Comparison of ENCODE assay signal across 28 cellular contexts in the genomic region with DNA sequence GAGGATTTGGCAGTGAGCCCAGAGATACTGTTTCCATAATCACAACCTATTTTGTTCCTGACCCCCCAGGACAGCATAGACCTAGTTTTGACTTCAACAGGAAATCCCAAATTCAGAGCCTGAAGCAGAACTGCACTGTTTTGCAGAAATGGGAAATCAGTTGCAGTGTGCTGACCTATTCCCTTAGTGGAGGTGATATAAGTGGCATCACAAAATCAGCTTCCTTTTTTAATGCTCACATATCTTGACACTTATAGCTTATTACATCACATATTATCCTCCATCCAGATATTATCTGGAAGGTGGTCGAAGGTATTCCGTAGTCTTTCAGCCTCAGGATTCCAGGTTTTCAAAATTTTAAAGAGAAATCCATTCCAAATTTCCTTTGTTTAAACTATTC.
DNase-seq lines count a peak whose midpoint lies in the region; ATAC-seq and TF ChIP-seq lines count a peak whose summit lies in the region.
"Had no signal": no experiment of that assay in that cellular context is flagged by ENCODE, and none has a peak within 500 bp of the region (broad histone marks: within the 10 kb centered on the region; RNA-seq: fewer than 3 reads in every experiment).

No MANE protein-coding gene starts in this region.

- H3K9me2 ChIP-seq in neural cell (ENCODE audit: insufficient read depth, low read length): no peaks in the 10 kb centered on the region

- intact Hi-C loops in activated T-helper 2 cell treated with anti-CD3 and anti-CD28 coated beads, Interferon-gamma antibody, Interleukin-2, Interleukin-4, amounts not matched to agents 10 μg/mL and 5 μg/mL and 100 μg/mL, durations not matched to agents 14 hours and 24 hours and 36 hours (cut with micrococcal nuclease): no loop called here

- DNase-seq in NCI-H2081 (lab: John Stamatoyannopoulos, UW) (peak; percentile 17 to 47), NCI-H2081 treated with DMSO at 0.1 percent for 48 hours (lab: John Stamatoyannopoulos, UW) (no peak), DMS 273 treated with DMSO at 0.1 percent for 48 hours (lab: John Stamatoyannopoulos, UW) (peak; percentile 74), NCI-H226 (peak; percentile 9), WERI-Rb-1 (no peak)
- DNase-seq in activated T-helper 2 cell treated with anti-CD3 and anti-CD28 coated beads, Interferon-gamma antibody, Interleukin-2, Interleukin-4, amounts not matched to agents 10 μg/mL and 5 μg/mL and 100 μg/mL, durations not matched to agents 14 hours and 24 hours and 36 hours (ENCODE audit: low spot score): no peak
- DNase-seq: 8988T; activated CD4-positive, alpha-beta memory T cell treated with anti-CD3 and anti-CD28 coated beads for 36 hours; activated CD4-positive, alpha-beta T cell treated with anti-CD3 and anti-CD28 coated beads for 1 hour; activated naive CD4-positive, alpha-beta T cell treated with Interleukin-2 at 50 U/mL for 16 hours; activated T-cell treated with anti-CD3 and anti-CD28 coated beads, Interleukin-2, amount 50 U/mL, for 72 hours; body of pancreas; CD8-positive, alpha-beta memory T cell; dorsolateral prefrontal cortex; esophagus squamous epithelium; foreskin melanocyte; heart left ventricle; left ventricle myocardium inferior; mesendoderm; NCI-H1930; right cardiac atrium; SHP77; stimulated activated CD4-positive, alpha-beta T cell treated with anti-CD3 and anti-CD28 coated beads, Interleukin-1b, Interleukin-23, amount 100 ng/mL, for 48 hours; stimulated activated naive CD8-positive, alpha-beta T cell treated with anti-CD3 and anti-CD28 coated beads, Interleukin-15, Interleukin-2, amounts not matched to agents 100 U/mL and 50 U/mL, for 24 hours; upper lobe of right lung had no signal

- peaks cover 3% of the 10 kb centered on the region for H3K79me2 ChIP-seq in neural cell (replicated peaks; ENCODE audit: insufficient read depth, low read length)

- H3F3A ChIP-seq in neural cell (ENCODE audit: insufficient read depth, low read length, poor library complexity, severe bottlenecking): no peaks in the 10 kb centered on the region

- TF ChIP-seq EP300 in neural cell (conservative IDR thresholded peaks at IDR 0.05; ENCODE audit: poor library complexity, severe bottlenecking): no peak

- H3K4me3 Mint-ChIP-seq in activated T-helper 2 cell treated with anti-CD3 and anti-CD28 coated beads, Interferon-gamma antibody, Interleukin-2, Interleukin-4, amounts not matched to agents 10 μg/mL and 5 μg/mL and 100 μg/mL, durations not matched to agents 14 hours and 24 hours and 36 hours (ENCODE audit: low read depth): no peak overlapping the region
- H3K4me3 Mint-ChIP-seq: activated CD4-positive, alpha-beta memory T cell treated with anti-CD3 and anti-CD28 coated beads for 36 hours; activated T-cell treated with anti-CD3 and anti-CD28 coated beads, Interleukin-2, amount 50 U/mL, for 72 hours; CD8-positive, alpha-beta memory T cell; neural crest cell had no signal

- no peaks in the 10 kb centered on the region for H4K20me1 ChIP-seq in neural cell (ENCODE audit: insufficient read depth)

- no peak overlapping the region for H3K27ac Mint-ChIP-seq in activated T-helper 2 cell treated with anti-CD3 and anti-CD28 coated beads, Interferon-gamma antibody, Interleukin-2, Interleukin-4, amounts not matched to agents 10 μg/mL and 5 μg/mL and 100 μg/mL, durations not matched to agents 14 hours and 24 hours and 36 hours
- H3K27ac Mint-ChIP-seq: activated CD4-positive, alpha-beta memory T cell treated with anti-CD3 and anti-CD28 coated beads for 36 hours; activated T-cell treated with anti-CD3 and anti-CD28 coated beads, Interleukin-2, amount 50 U/mL, for 72 hours; CD8-positive, alpha-beta memory T cell had no signal

- H3K27me3 ChIP-seq in neural cell (ENCODE audit: insufficient read depth, low read depth, low read length) (no peaks in the 10 kb centered on the region), WERI-Rb-1 (ENCODE audit: insufficient read depth, low read depth, severe bottlenecking) (no peaks in the 10 kb centered on the region)
- H3K27me3 ChIP-seq: body of pancreas, dorsolateral prefrontal cortex, esophagus squamous epithelium, upper lobe of right lung had no signal

- no peaks in the 10 kb centered on the region for H3K36me3 Mint-ChIP-seq in activated T-helper 2 cell treated with anti-CD3 and anti-CD28 coated beads, Interferon-gamma antibody, Interleukin-2, Interleukin-4, amounts not matched to agents 10 μg/mL and 5 μg/mL and 100 μg/mL, durations not matched to agents 14 hours and 24 hours and 36 hours (ENCODE audit: low read depth)
- H3K36me3 Mint-ChIP-seq: activated CD4-positive, alpha-beta memory T cell treated with anti-CD3 and anti-CD28 coated beads for 36 hours; CD8-positive, alpha-beta memory T cell had no signal

- no peaks in the 10 kb centered on the region for H3K9me3 ChIP-seq in neural cell (ENCODE audit: low read length)
- H3K9me3 ChIP-seq in WERI-Rb-1 (ENCODE audit: severe bottlenecking): no peaks in the 10 kb centered on the region
- H3K9me3 ChIP-seq: body of pancreas, esophagus squamous epithelium, heart left ventricle, left ventricle myocardium inferior, upper lobe of right lung had no signal

- ATAC-seq in GM19035 (IDR thresholded peaks at IDR 0.05; ENCODE audit: unreplicated experiment): no peak
- ATAC-seq: activated T-cell treated with anti-CD3 and anti-CD28 coated beads, Interleukin-2, amount 50 U/mL, for 72 hours; body of pancreas; heart left ventricle; right cardiac atrium; stimulated activated naive CD8-positive, alpha-beta T cell treated with anti-CD3 and anti-CD28 coated beads, Interleukin-15, Interleukin-2, amounts not matched to agents 100 U/mL and 50 U/mL, for 24 hours; upper lobe of right lung had no signal

- no peak overlapping the region for H3K4me2 ChIP-seq in neural cell (ENCODE audit: low read length)

- H3K4me3 ChIP-seq in neural cell (ENCODE audit: low read length): no peak overlapping the region
- no peak overlapping the region for H3K4me3 ChIP-seq in WERI-Rb-1 (ENCODE audit: low read depth, low read length)
- H3K4me3 ChIP-seq: body of pancreas, dorsolateral prefrontal cortex, esophagus squamous epithelium, heart left ventricle, left ventricle myocardium inferior, upper lobe of right lung had no signal

- H3K9me3 Mint-ChIP-seq in activated T-helper 2 cell treated with anti-CD3 and anti-CD28 coated beads, Interferon-gamma antibody, Interleukin-2, Interleukin-4, amounts not matched to agents 10 μg/mL and 5 μg/mL and 100 μg/mL, durations not matched to agents 14 hours and 24 hours and 36 hours: no peaks in the 10 kb centered on the region
- H3K9me3 Mint-ChIP-seq: activated CD4-positive, alpha-beta memory T cell treated with anti-CD3 and anti-CD28 coated beads for 36 hours; activated T-cell treated with anti-CD3 and anti-CD28 coated beads, Interleukin-2, amount 50 U/mL, for 72 hours; CD8-positive, alpha-beta memory T cell; neural crest cell had no signal

- no peak overlapping the region for H2AFZ ChIP-seq in neural cell (ENCODE audit: low read depth, low read length)

- no peak overlapping the region for H3K9ac ChIP-seq in neural cell (ENCODE audit: low read length)

- H3K4me1 Mint-ChIP-seq in activated T-helper 2 cell treated with anti-CD3 and anti-CD28 coated beads, Interferon-gamma antibody, Interleukin-2, Interleukin-4, amounts not matched to agents 10 μg/mL and 5 μg/mL and 100 μg/mL, durations not matched to agents 14 hours and 24 hours and 36 hours (ENCODE audit: low read depth): peaks cover 19% of the 10 kb centered on the region
- H3K4me1 Mint-ChIP-seq: CD8-positive, alpha-beta memory T cell; neural crest cell had no signal

- no peak for TF ChIP-seq RAD21 in neural cell (conservative IDR thresholded peaks at IDR 0.05)

- H3K27me3 Mint-ChIP-seq in activated T-helper 2 cell treated with anti-CD3 and anti-CD28 coated beads, Interferon-gamma antibody, Interleukin-2, Interleukin-4, amounts not matched to agents 10 μg/mL and 5 μg/mL and 100 μg/mL, durations not matched to agents 14 hours and 24 hours and 36 hours (ENCODE audit: low read depth): peaks cover 12% of the 10 kb centered on the region

- no peak overlapping the region for H3K27ac ChIP-seq in neural cell (ENCODE audit: low read length)
- H3K27ac ChIP-seq in WERI-Rb-1: no peak overlapping the region
- H3K27ac ChIP-seq: body of pancreas, dorsolateral prefrontal cortex, esophagus squamous epithelium, heart left ventricle, left ventricle myocardium inferior, upper lobe of right lung had no signal

- no peaks in the 10 kb centered on the region for H3K36me3 ChIP-seq in neural cell (ENCODE audit: insufficient read depth, low read length)
- H3K36me3 ChIP-seq in WERI-Rb-1: no peaks in the 10 kb centered on the region
- H3K36me3 ChIP-seq: esophagus squamous epithelium, heart left ventricle, left ventricle myocardium inferior, upper lobe of right lung had no signal

- TF ChIP-seq CTCF in neural cell (IDR thresholded peaks at IDR 0.05; ENCODE audit: poor library complexity, severe bottlenecking) (no peak), WERI-Rb-1 (IDR thresholded peaks at IDR 0.05; ENCODE audit: low read depth, low read length) (no peak)

TF ChIP-seq in neural cell, 6 proteins besides CTCF, POLR2A, EP300 and RAD21 (continues in another document):
- TF ChIP-seq SMC3 (conservative IDR thresholded peaks at IDR 0.05; ENCODE audit: poor library complexity) (no peak), TAF1 (IDR thresholded peaks at IDR 0.05; ENCODE audit: low read depth) (no peak)
- TF ChIP-seq, protein P1, sequence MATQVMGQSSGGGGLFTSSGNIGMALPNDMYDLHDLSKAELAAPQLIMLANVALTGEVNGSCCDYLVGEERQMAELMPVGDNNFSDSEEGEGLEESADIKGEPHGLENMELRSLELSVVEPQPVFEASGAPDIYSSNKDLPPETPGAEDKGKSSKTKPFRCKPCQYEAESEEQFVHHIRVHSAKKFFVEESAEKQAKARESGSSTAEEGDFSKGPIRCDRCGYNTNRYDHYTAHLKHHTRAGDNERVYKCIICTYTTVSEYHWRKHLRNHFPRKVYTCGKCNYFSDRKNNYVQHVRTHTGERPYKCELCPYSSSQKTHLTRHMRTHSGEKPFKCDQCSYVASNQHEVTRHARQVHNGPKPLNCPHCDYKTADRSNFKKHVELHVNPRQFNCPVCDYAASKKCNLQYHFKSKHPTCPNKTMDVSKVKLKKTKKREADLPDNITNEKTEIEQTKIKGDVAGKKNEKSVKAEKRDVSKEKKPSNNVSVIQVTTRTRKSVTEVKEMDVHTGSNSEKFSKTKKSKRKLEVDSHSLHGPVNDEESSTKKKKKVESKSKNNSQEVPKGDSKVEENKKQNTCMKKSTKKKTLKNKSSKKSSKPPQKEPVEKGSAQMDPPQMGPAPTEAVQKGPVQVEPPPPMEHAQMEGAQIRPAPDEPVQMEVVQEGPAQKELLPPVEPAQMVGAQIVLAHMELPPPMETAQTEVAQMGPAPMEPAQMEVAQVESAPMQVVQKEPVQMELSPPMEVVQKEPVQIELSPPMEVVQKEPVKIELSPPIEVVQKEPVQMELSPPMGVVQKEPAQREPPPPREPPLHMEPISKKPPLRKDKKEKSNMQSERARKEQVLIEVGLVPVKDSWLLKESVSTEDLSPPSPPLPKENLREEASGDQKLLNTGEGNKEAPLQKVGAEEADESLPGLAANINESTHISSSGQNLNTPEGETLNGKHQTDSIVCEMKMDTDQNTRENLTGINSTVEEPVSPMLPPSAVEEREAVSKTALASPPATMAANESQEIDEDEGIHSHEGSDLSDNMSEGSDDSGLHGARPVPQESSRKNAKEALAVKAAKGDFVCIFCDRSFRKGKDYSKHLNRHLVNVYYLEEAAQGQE (IDR thresholded peaks at IDR 0.05; ENCODE audit: borderline replicate concordance): peak; percentile 27

Comparison
In these comparisons a context has a peak if more than half of its experiments do, and no peak if none do; other contexts are left out.
1. DNase-seq: peak in NCI-H2081 (2 of 2), DMS 273 treated with DMSO at 0.1 percent for 48 hours (single experiment) and NCI-H226 (single experiment); none in NCI-H2081 treated with DMSO at 0.1 percent for 48 hours (single experiment), activated T-helper 2 cell treated with anti-CD3 and anti-CD28 coated beads, Interferon-gamma antibody, Interleukin-2, Interleukin-4, amounts not matched to agents 10 μg/mL and 5 μg/mL and 100 μg/mL, durations not matched to agents 14 hours and 24 hours and 36 hours (single experiment) and WERI-Rb-1 (single experiment).